Comparison of ENCODE assay signal across 2 cellular contexts in the genomic region with DNA sequence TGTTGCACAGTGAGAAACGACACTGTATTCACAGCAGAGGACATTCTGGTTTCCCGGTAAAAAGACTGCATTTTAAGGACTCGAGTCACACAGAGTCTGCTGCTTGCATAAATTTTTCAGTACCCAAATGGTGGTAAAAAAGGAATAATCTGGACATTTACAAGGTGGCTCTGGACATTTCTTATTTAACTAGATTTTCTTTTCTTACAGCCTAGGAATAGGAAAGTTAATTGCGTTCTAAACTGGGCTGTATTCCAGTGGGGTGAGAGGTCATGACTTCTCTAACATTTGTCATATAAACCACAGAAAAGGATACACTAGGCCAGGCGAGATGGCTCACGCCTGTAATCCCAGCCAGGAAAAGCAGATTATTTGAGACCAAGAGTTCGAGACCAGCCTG.
TF ChIP-seq lines count a peak whose summit lies in the region.

No MANE protein-coding gene starts in this region.

TF ChIP-seq in HepG2, 621 proteins besides CTCF, POLR2A, EP300 and RAD21:
- TF ChIP-seq, protein P1, sequence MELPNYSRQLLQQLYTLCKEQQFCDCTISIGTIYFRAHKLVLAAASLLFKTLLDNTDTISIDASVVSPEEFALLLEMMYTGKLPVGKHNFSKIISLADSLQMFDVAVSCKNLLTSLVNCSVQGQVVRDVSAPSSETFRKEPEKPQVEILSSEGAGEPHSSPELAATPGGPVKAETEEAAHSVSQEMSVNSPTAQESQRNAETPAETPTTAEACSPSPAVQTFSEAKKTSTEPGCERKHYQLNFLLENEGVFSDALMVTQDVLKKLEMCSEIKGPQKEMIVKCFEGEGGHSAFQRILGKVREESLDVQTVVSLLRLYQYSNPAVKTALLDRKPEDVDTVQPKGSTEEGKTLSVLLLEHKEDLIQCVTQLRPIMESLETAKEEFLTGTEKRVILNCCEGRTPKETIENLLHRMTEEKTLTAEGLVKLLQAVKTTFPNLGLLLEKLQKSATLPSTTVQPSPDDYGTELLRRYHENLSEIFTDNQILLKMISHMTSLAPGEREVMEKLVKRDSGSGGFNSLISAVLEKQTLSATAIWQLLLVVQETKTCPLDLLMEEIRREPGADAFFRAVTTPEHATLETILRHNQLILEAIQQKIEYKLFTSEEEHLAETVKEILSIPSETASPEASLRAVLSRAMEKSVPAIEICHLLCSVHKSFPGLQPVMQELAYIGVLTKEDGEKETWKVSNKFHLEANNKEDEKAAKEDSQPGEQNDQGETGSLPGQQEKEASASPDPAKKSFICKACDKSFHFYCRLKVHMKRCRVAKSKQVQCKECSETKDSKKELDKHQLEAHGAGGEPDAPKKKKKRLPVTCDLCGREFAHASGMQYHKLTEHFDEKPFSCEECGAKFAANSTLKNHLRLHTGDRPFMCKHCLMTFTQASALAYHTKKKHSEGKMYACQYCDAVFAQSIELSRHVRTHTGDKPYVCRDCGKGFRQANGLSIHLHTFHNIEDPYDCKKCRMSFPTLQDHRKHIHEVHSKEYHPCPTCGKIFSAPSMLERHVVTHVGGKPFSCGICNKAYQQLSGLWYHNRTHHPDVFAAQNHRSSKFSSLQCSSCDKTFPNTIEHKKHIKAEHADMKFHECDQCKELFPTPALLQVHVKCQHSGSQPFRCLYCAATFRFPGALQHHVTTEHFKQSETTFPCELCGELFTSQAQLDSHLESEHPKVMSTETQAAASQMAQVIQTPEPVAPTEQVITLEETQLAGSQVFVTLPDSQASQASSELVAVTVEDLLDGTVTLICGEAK (IDR thresholded peaks at IDR 0.05) = no peak
- TF ChIP-seq, protein P1 (CRISPR knock-in tag; IDR thresholded peaks at IDR 0.05) = no peak
- TF ChIP-seq PHF20 (CRISPR knock-in tag; IDR thresholded peaks at IDR 0.05) = no peak
- no peak for TF ChIP-seq ZNF3 (CRISPR knock-in tag; IDR thresholded peaks at IDR 0.05)
- TF ChIP-seq, protein P2, sequence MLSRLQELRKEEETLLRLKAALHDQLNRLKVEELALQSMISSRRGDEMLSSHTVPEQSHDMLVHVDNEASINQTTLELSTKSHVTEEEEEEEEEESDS (CRISPR knock-in tag; IDR thresholded peaks at IDR 0.05; ENCODE audit: borderline replicate concordance) = no peak
- no peak for TF ChIP-seq SNAI1 (CRISPR knock-in tag; IDR thresholded peaks at IDR 0.05; ENCODE audit: borderline replicate concordance)
- TF ChIP-seq, protein P3, sequence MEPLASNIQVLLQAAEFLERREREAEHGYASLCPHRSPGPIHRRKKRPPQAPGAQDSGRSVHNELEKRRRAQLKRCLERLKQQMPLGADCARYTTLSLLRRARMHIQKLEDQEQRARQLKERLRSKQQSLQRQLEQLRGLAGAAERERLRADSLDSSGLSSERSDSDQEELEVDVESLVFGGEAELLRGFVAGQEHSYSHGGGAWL (CRISPR knock-in tag; IDR thresholded peaks at IDR 0.05) = no peak
- no peak for TF ChIP-seq GFI1 (CRISPR knock-in tag; IDR thresholded peaks at IDR 0.05; ENCODE audit: borderline replicate concordance)
- TF ChIP-seq, protein P4, sequence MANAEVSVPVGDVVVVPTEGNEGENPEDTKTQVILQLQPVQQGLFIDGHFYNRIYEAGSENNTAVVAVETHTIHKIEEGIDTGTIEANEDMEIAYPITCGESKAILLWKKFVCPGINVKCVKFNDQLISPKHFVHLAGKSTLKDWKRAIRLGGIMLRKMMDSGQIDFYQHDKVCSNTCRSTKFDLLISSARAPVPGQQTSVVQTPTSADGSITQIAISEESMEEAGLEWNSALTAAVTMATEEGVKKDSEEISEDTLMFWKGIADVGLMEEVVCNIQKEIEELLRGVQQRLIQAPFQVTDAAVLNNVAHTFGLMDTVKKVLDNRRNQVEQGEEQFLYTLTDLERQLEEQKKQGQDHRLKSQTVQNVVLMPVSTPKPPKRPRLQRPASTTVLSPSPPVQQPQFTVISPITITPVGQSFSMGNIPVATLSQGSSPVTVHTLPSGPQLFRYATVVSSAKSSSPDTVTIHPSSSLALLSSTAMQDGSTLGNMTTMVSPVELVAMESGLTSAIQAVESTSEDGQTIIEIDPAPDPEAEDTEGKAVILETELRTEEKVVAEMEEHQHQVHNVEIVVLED (CRISPR knock-in tag; IDR thresholded peaks at IDR 0.05; ENCODE audit: borderline replicate concordance) = no peak

TF ChIP-seq in SK-N-SH, 30 proteins besides CTCF, POLR2A, EP300 and RAD21 (continued from another document):
- TF ChIP-seq NFIC (IDR thresholded peaks at IDR 0.05; ENCODE audit: borderline replicate concordance) = no peak
- no peak for TF ChIP-seq FOXJ3 (CRISPR knock-in tag; IDR thresholded peaks at IDR 0.05)
- no peak for TF ChIP-seq MXI1 (IDR thresholded peaks at IDR 0.05; ENCODE audit: low read depth, low read length)
- TF ChIP-seq ELF1 (IDR thresholded peaks at IDR 0.05) = no peak
- no peak for TF ChIP-seq RCOR1 (IDR thresholded peaks at IDR 0.05; ENCODE audit: low read length)
- TF ChIP-seq, protein P5, sequence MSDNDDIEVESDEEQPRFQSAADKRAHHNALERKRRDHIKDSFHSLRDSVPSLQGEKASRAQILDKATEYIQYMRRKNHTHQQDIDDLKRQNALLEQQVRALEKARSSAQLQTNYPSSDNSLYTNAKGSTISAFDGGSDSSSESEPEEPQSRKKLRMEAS (IDR thresholded peaks at IDR 0.05; ENCODE audit: low read depth) = no peak
